1 cellular context compared by ENCODE assay signal in genomic region chr11:87004281-87004680, GRCh38. TPM values are rescaled to one million over a fixed set of nuclear protein-coding genes. Genes with fewer than 3 reads are reported as not detected.
"Had no signal": no experiment of that assay in that cellular context is flagged by ENCODE, and none has a peak within 500 bp of the region (broad histone marks: within the 10 kb centered on the region; RNA-seq: fewer than 3 reads in every experiment).

No MANE protein-coding gene starts in this region.

RNA-seq across cellular contexts. Expression of gene FZD4, which starts 49.1 kb away (rescaled TPM):
- polyA plus RNA-seq: IgD-negative memory B cell had no signal
